In genomic region chr1:28369518-28370219, GRCh38 we compare ENCODE assay signal across 1 cellular context.
TF ChIP-seq lines count a peak whose summit lies in the region.

Gene PHACTR4, plus strand, starts transcription at chr1:28369740. Its CDS starts 37,708 bp downstream, at chr1:28407448.

TF ChIP-seq in K562, 482 proteins besides CTCF, POLR2A, EP300 and RAD21 (continued from another document and continues in another):
- no peak for TF ChIP-seq SNAPC5 (CRISPR knock-in tag; IDR thresholded peaks at IDR 0.05)
- no peak for TF ChIP-seq ETV6 (IDR thresholded peaks at IDR 0.05; ENCODE audit: borderline replicate concordance in 1 of 2, low read depth in 2 of 2, low read length in 1 of 2)
- TF ChIP-seq ETV6 (CRISPR knock-in tag; IDR thresholded peaks at IDR 0.05; ENCODE audit: borderline replicate concordance) = no peak
- TF ChIP-seq ZNF77 (CRISPR knock-in tag; IDR thresholded peaks at IDR 0.05) = no peak
- peak; percentile 80; the same call in 1 of the 2 replicates for TF ChIP-seq PHF21A (IDR thresholded peaks at IDR 0.05; ENCODE audit: borderline replicate concordance, low read depth)
- peak; percentile 87 to 98 (median 98) for TF ChIP-seq YY1 (IDR thresholded peaks at IDR 0.05; ENCODE audit: borderline replicate concordance in 1 of 3, control insufficient read depth in 1 of 3, extremely low read depth in 1 of 3, insufficient read depth in 3 of 3, insufficient read length in 1 of 3, insufficient replicate concordance in 2 of 3, low read depth in 1 of 3, low read length in 2 of 3)
- TF ChIP-seq BCL6 (CRISPR knock-in tag; IDR thresholded peaks at IDR 0.05) = no peak
- TF ChIP-seq ZNF263 (CRISPR knock-in tag; IDR thresholded peaks at IDR 0.05; ENCODE audit: borderline replicate concordance) = peak; percentile 59; the same call in 1 of the 2 replicates
- TF ChIP-seq, protein P1, sequence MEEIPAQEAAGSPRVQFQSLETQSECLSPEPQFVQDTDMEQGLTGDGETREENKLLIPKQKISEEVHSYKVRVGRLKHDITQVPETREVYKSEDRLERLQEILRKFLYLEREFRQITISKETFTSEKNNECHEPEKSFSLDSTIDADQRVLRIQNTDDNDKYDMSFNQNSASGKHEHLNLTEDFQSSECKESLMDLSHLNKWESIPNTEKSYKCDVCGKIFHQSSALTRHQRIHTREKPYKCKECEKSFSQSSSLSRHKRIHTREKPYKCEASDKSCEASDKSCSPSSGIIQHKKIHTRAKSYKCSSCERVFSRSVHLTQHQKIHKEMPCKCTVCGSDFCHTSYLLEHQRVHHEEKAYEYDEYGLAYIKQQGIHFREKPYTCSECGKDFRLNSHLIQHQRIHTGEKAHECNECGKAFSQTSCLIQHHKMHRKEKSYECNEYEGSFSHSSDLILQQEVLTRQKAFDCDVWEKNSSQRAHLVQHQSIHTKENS (CRISPR knock-in tag; IDR thresholded peaks at IDR 0.05) = no peak
- TF ChIP-seq GATAD2B (IDR thresholded peaks at IDR 0.05; ENCODE audit: borderline replicate concordance) = no peak
- no peak for TF ChIP-seq NR2F6 (CRISPR knock-in tag; IDR thresholded peaks at IDR 0.05)
- TF ChIP-seq CBX2 (IDR thresholded peaks at IDR 0.05; ENCODE audit: insufficient read depth, low read length, poor library complexity, severe bottlenecking) = no peak
- TF ChIP-seq MLLT1 (IDR thresholded peaks at IDR 0.05) = peak in 1 of 2 experiments; percentile 55; a peak in 1 of 4 replicates
- no peak for TF ChIP-seq FOXJ3 (CRISPR knock-in tag; IDR thresholded peaks at IDR 0.05)
- TF ChIP-seq ZNF707 (CRISPR knock-in tag; conservative IDR thresholded peaks at IDR 0.05) = no peak; the same call in 1 of the 2 replicates
- TF ChIP-seq NCOR1 (IDR thresholded peaks at IDR 0.05) = no peak
- no peak for TF ChIP-seq TCF15 (CRISPR knock-in tag; IDR thresholded peaks at IDR 0.05)
- no peak for TF ChIP-seq ZNF165 (CRISPR knock-in tag; IDR thresholded peaks at IDR 0.05; ENCODE audit: borderline replicate concordance)
- no peak for TF ChIP-seq RHOXF2B (CRISPR knock-in tag; conservative IDR thresholded peaks at IDR 0.05)
- TF ChIP-seq ZNF253 (CRISPR knock-in tag; conservative IDR thresholded peaks at IDR 0.05) = no peak
- TF ChIP-seq, protein P2, sequence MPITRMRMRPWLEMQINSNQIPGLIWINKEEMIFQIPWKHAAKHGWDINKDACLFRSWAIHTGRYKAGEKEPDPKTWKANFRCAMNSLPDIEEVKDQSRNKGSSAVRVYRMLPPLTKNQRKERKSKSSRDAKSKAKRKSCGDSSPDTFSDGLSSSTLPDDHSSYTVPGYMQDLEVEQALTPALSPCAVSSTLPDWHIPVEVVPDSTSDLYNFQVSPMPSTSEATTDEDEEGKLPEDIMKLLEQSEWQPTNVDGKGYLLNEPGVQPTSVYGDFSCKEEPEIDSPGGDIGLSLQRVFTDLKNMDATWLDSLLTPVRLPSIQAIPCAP (CRISPR knock-in tag; IDR thresholded peaks at IDR 0.05; ENCODE audit: borderline replicate concordance) = no peak
- TF ChIP-seq SMARCE1 (IDR thresholded peaks at IDR 0.05) = no peak; the same call in 1 of the 2 replicates
- peak; percentile 72 for TF ChIP-seq XRCC5 (IDR thresholded peaks at IDR 0.05; ENCODE audit: low read depth, low read length)
- TF ChIP-seq MYC (IDR thresholded peaks at IDR 0.05; ENCODE audit: low read depth, low read length) = peak; percentile 86
- TF ChIP-seq MYC (CRISPR knock-in tag; IDR thresholded peaks at IDR 0.05; ENCODE audit: borderline replicate concordance, low read depth) = peak; percentile 82; the same call in 1 of the 2 replicates
- peak; percentile 89; the same call in 1 of the 2 replicates for TF ChIP-seq PHB (CRISPR knock-in tag; IDR thresholded peaks at IDR 0.05)
- no peak for TF ChIP-seq SAP30 (IDR thresholded peaks at IDR 0.05; ENCODE audit: borderline replicate concordance, insufficient read depth, low read depth, low read length, poor library complexity, severe bottlenecking)
- no peak for TF ChIP-seq DLX4 (CRISPR knock-in tag; IDR thresholded peaks at IDR 0.05)
- TF ChIP-seq RBFOX2 (IDR thresholded peaks at IDR 0.05; ENCODE audit: low read depth, low read length) = peak; percentile 98
- peak; percentile 93 for TF ChIP-seq HMGN3 (IDR thresholded peaks at IDR 0.05; ENCODE audit: borderline replicate concordance, extremely low read depth, insufficient read length, low read depth, low read length)
- no peak for TF ChIP-seq ZNF695 (CRISPR knock-in tag; IDR thresholded peaks at IDR 0.05)
- no peak for TF ChIP-seq BMI1 (IDR thresholded peaks at IDR 0.05; ENCODE audit: low read length)
- no peak for TF ChIP-seq TEAD2 (tag; IDR thresholded peaks at IDR 0.05)
- no peak for TF ChIP-seq KDM1A (IDR thresholded peaks at IDR 0.05)
- TF ChIP-seq ZNF696 (CRISPR knock-in tag; conservative IDR thresholded peaks at IDR 0.05) = no peak
- no peak for TF ChIP-seq EWSR1 (IDR thresholded peaks at IDR 0.05; ENCODE audit: borderline replicate concordance, low read depth, partially characterized antibody)
- TF ChIP-seq TSC22D4 (tag; IDR thresholded peaks at IDR 0.05) = no peak
- no peak for TF ChIP-seq ZNF766 (CRISPR knock-in tag; conservative IDR thresholded peaks at IDR 0.05)
- no peak for TF ChIP-seq ZNF551 (CRISPR knock-in tag; IDR thresholded peaks at IDR 0.05)
- no peak for TF ChIP-seq XRCC3 (IDR thresholded peaks at IDR 0.05)
- peak; percentile 88 for TF ChIP-seq CREM (IDR thresholded peaks at IDR 0.05; ENCODE audit: low read depth)
- TF ChIP-seq, protein P3, sequence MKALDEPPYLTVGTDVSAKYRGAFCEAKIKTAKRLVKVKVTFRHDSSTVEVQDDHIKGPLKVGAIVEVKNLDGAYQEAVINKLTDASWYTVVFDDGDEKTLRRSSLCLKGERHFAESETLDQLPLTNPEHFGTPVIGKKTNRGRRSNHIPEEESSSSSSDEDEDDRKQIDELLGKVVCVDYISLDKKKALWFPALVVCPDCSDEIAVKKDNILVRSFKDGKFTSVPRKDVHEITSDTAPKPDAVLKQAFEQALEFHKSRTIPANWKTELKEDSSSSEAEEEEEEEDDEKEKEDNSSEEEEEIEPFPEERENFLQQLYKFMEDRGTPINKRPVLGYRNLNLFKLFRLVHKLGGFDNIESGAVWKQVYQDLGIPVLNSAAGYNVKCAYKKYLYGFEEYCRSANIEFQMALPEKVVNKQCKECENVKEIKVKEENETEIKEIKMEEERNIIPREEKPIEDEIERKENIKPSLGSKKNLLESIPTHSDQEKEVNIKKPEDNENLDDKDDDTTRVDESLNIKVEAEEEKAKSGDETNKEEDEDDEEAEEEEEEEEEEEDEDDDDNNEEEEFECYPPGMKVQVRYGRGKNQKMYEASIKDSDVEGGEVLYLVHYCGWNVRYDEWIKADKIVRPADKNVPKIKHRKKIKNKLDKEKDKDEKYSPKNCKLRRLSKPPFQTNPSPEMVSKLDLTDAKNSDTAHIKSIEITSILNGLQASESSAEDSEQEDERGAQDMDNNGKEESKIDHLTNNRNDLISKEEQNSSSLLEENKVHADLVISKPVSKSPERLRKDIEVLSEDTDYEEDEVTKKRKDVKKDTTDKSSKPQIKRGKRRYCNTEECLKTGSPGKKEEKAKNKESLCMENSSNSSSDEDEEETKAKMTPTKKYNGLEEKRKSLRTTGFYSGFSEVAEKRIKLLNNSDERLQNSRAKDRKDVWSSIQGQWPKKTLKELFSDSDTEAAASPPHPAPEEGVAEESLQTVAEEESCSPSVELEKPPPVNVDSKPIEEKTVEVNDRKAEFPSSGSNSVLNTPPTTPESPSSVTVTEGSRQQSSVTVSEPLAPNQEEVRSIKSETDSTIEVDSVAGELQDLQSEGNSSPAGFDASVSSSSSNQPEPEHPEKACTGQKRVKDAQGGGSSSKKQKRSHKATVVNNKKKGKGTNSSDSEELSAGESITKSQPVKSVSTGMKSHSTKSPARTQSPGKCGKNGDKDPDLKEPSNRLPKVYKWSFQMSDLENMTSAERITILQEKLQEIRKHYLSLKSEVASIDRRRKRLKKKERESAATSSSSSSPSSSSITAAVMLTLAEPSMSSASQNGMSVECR (CRISPR knock-in tag; IDR thresholded peaks at IDR 0.05) = peak; percentile 77
- TF ChIP-seq HDGF (IDR thresholded peaks at IDR 0.05) = no peak
- TF ChIP-seq CXXC5 (CRISPR knock-in tag; IDR thresholded peaks at IDR 0.05) = peak; percentile 97
- TF ChIP-seq RNF2 (IDR thresholded peaks at IDR 0.05) = peak; percentile 84
- peak; percentile 56; the same call in 1 of the 2 replicates for TF ChIP-seq SMARCA4 (IDR thresholded peaks at IDR 0.05)
- no peak for TF ChIP-seq ZKSCAN8 (CRISPR knock-in tag; IDR thresholded peaks at IDR 0.05)
- no peak for TF ChIP-seq ZNF436 (CRISPR knock-in tag; IDR thresholded peaks at IDR 0.05)
- no peak for TF ChIP-seq PATZ1 (CRISPR knock-in tag; IDR thresholded peaks at IDR 0.05; ENCODE audit: borderline replicate concordance)
- no peak for TF ChIP-seq CHD4 (IDR thresholded peaks at IDR 0.05; ENCODE audit: insufficient read depth, insufficient replicate concordance, low read depth, low read length, poor library complexity, severe bottlenecking)
- peak; percentile 95 for TF ChIP-seq TFAP4 (CRISPR knock-in tag; IDR thresholded peaks at IDR 0.05; ENCODE audit: borderline replicate concordance)
- TF ChIP-seq HMBOX1 (IDR thresholded peaks at IDR 0.05) = no peak
- TF ChIP-seq, protein P4, sequence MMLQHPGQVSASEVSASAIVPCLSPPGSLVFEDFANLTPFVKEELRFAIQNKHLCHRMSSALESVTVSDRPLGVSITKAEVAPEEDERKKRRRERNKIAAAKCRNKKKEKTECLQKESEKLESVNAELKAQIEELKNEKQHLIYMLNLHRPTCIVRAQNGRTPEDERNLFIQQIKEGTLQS (IDR thresholded peaks at IDR 0.05) = no peak
- TF ChIP-seq, protein P4 (CRISPR knock-in tag; conservative IDR thresholded peaks at IDR 0.05) = peak; percentile 34; the same call in 1 of the 2 replicates
- no peak for TF ChIP-seq ZFPM2 (CRISPR knock-in tag; IDR thresholded peaks at IDR 0.05)
- TF ChIP-seq RAD51 (IDR thresholded peaks at IDR 0.05; ENCODE audit: borderline replicate concordance, low read depth) = 0 out of 2 replicates have a peak, but pooled peaks have one; percentile 7
- TF ChIP-seq ZZZ3 (IDR thresholded peaks at IDR 0.05) = no peak
- TF ChIP-seq CBX3 (IDR thresholded peaks at IDR 0.05; ENCODE audit: borderline replicate concordance in 1 of 2, low read length in 2 of 2) = 0 out of 3 replicates have a peak, but pooled peaks of 1 of the 2 experiments have one; percentile 11
- 0 out of 2 replicates have a peak, but pooled peaks have one; percentile 50 for TF ChIP-seq ZNF589 (CRISPR knock-in tag; IDR thresholded peaks at IDR 0.05; ENCODE audit: low read depth)
- TF ChIP-seq RBM39 (optimal IDR thresholded peaks at IDR 0.05; ENCODE audit: low read depth, low read length) = no peak
- peak; percentile 86 for TF ChIP-seq PML (IDR thresholded peaks at IDR 0.05; ENCODE audit: low read length)
- TF ChIP-seq MTA2 (IDR thresholded peaks at IDR 0.05; ENCODE audit: low read depth) = no peak
- TF ChIP-seq FOXP1 (CRISPR knock-in tag; IDR thresholded peaks at IDR 0.05) = peak; percentile 91
